ENCODE assay signal across 10 cellular contexts in genomic region chr16:81360135-81360534, GRCh38.
"Had no signal": no experiment of that assay in that cellular context is flagged by ENCODE, and none has a peak within 500 bp of the region (broad histone marks: within the 10 kb centered on the region; RNA-seq: fewer than 3 reads in every experiment).

No MANE protein-coding gene starts in this region.

- H3K9me3 ChIP-seq: HAP-1 had no signal

- DNase-seq: GM23248, GOT3, H7, HFFc6, Karpas-422, KBM-7 had no signal

- H3K4me3 Mint-ChIP-seq: HFFc6 had no signal

- H3K27ac ChIP-seq: GM23248, HL-60, KMS-11 had no signal

- ATAC-seq: HCT116 had no signal

- H2AFZ ChIP-seq: GM23248 had no signal

- H3K4me2 ChIP-seq: KMS-11 had no signal

- H3K4me1 ChIP-seq: HAP-1 had no signal

- H3K9ac ChIP-seq: GM23248, KMS-11 had no signal

- H3K4me3 ChIP-seq: GM23248, HAP-1 had no signal

- H3K9me3 Mint-ChIP-seq: HFFc6 had no signal

- H3K27ac Mint-ChIP-seq: HFFc6 had no signal
